In the genomic region with DNA sequence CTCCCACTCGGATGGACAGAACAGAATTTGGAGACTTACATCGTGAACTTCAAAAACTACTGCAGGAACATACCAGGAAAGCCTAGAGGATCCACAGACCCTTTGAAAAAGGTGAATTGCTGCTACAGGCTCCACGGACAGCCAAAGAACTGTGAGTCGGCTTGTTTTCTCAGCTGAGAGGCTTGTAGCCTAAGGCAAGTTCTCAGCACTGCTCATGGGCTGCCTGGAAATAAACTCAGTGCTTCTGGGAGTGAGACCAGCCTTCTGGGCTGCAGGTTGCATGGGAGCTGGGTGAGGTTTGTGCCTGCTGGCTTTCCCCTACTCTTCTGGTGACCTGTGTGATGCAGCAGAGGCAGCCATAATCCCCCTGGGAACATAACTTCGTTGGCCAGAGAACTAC, we compare ENCODE assay signal across 19 cellular contexts.
A peak's percentile ranks its signal among the peaks of the same experiment; 100 is the strongest.
DNase-seq lines count a peak whose midpoint lies in the region; ATAC-seq and TF ChIP-seq lines count a peak whose summit lies in the region.
"Had no signal": no experiment of that assay in that cellular context is flagged by ENCODE, and none has a peak within 500 bp of the region (broad histone marks: within the 10 kb centered on the region; RNA-seq: fewer than 3 reads in every experiment).

No MANE protein-coding gene starts in this region.

- H3K27me3 ChIP-seq in osteoblast (ENCODE audit: insufficient read depth, low read length), result no peaks in the 10 kb centered on the region

- no peaks in the 10 kb centered on the region for H3K4me1 ChIP-seq in osteoblast (ENCODE audit: insufficient read depth, low read length)

- TF ChIP-seq CTCF in chondrocyte (IDR thresholded peaks at IDR 0.05), result no peak
- TF ChIP-seq CTCF in osteoblast (IDR thresholded peaks at IDR 0.05; ENCODE audit: extremely low read depth, low read depth, low read length), result no peak

- H3K4me3 ChIP-seq in osteoblast (ENCODE audit: insufficient read depth, low read length), result no peak overlapping the region

- ATAC-seq in GM19452 (IDR thresholded peaks at IDR 0.05; ENCODE audit: unreplicated experiment), result no peak

- H3K79me2 ChIP-seq in osteoblast (ENCODE audit: insufficient read depth, low read length), result no peaks in the 10 kb centered on the region

- H2AFZ ChIP-seq in osteoblast (ENCODE audit: low read length), result peak overlapping the region; percentile 45

- H4K20me1 ChIP-seq in osteoblast (ENCODE audit: insufficient read depth, low read length), result no peaks in the 10 kb centered on the region

- no peaks in the 10 kb centered on the region for H3K36me3 Mint-ChIP-seq in chondrocyte (ENCODE audit: low read depth)
- H3K36me3 Mint-ChIP-seq: CD4-positive, alpha-beta memory T cell had no signal

- H3K4me3 Mint-ChIP-seq in chondrocyte (ENCODE audit: unreplicated experiment), result no peak overlapping the region
- H3K4me3 Mint-ChIP-seq: CD4-positive, alpha-beta memory T cell; H9 had no signal

- no peak overlapping the region for H3K4me2 ChIP-seq in osteoblast (ENCODE audit: insufficient read depth, low read length)

- H3K9me3 Mint-ChIP-seq in chondrocyte (ENCODE audit: low read depth), result no peaks in the 10 kb centered on the region
- H3K9me3 Mint-ChIP-seq: H9 had no signal

- H3K4me1 Mint-ChIP-seq in chondrocyte (ENCODE audit: low read depth), result no peaks in the 10 kb centered on the region
- H3K4me1 Mint-ChIP-seq: CD4-positive, alpha-beta memory T cell had no signal

- peaks cover 2% of the 10 kb centered on the region for H3K9me3 ChIP-seq in osteoblast (ENCODE audit: low read depth, low read length)

- H3K36me3 ChIP-seq in osteoblast (ENCODE audit: insufficient read depth, low read length), result no peaks in the 10 kb centered on the region

- peaks cover 6% of the 10 kb centered on the region for H3K27me3 Mint-ChIP-seq in chondrocyte (ENCODE audit: low read depth)
- H3K27me3 Mint-ChIP-seq: CD4-positive, alpha-beta memory T cell had no signal

- no peak overlapping the region for H3K27ac ChIP-seq in osteoblast (ENCODE audit: low read depth, low read length)

- peak; percentile 37 for DNase-seq in NCI-H2107 treated with DMSO at 0.1 percent for 48 hours (lab: John Stamatoyannopoulos, UW; ENCODE audit: unreplicated experiment)
- DNase-seq in NCI-H2107 (lab: John Stamatoyannopoulos, UW), result no peak
- peak; percentile 56 for DNase-seq in NCI-H345 treated with DMSO at 0.1 percent for 48 hours (lab: John Stamatoyannopoulos, UW; ENCODE audit: unreplicated experiment)
- DNase-seq in chondrocyte (ENCODE audit: low spot score), result peak; percentile 39
- no peak for DNase-seq in osteoblast (ENCODE audit: insufficient read length, low spot score, missing footprints)
- no peak for DNase-seq in stimulated activated CD4-positive, alpha-beta T cell treated with anti-CD3 and anti-CD28 coated beads, Interleukin-4, amount 100 ng/mL, for 4 hours
- no peak for DNase-seq in kidney tubule cell (ENCODE audit: low spot score)
- DNase-seq: 8988T; CD4-positive, alpha-beta memory T cell; GDM1; H9; KG1; NCI-H1092; NCI-H1694 treated with DMSO at 0.1 percent for 48 hours; NCI-H446 treated with DMSO at 0.1 percent for 48 hours; NK-92 treated with Interleukin-12 subunit alpha and Interleukin-12 subunit beta, amount 100 ng/mL, for 24 hours; RPMI8226; SIG-M5 had no signal

- H3K27ac Mint-ChIP-seq in chondrocyte (ENCODE audit: unreplicated experiment), result no peak overlapping the region
- H3K27ac Mint-ChIP-seq: CD4-positive, alpha-beta memory T cell had no signal

Comparison
In these comparisons a context has a peak if more than half of its experiments do, and no peak if none do; other contexts are left out.
1. DNase-seq: peak in NCI-H2107 treated with DMSO at 0.1 percent for 48 hours (single experiment), NCI-H345 treated with DMSO at 0.1 percent for 48 hours (single experiment) and chondrocyte (single experiment); none in NCI-H2107 (single experiment), osteoblast (single experiment), stimulated activated CD4-positive, alpha-beta T cell treated with anti-CD3 and anti-CD28 coated beads, Interleukin-4, amount 100 ng/mL, for 4 hours (0 of 2) and kidney tubule cell (single experiment).